ENCODE assay signal across 19 cellular contexts in the genomic region with DNA sequence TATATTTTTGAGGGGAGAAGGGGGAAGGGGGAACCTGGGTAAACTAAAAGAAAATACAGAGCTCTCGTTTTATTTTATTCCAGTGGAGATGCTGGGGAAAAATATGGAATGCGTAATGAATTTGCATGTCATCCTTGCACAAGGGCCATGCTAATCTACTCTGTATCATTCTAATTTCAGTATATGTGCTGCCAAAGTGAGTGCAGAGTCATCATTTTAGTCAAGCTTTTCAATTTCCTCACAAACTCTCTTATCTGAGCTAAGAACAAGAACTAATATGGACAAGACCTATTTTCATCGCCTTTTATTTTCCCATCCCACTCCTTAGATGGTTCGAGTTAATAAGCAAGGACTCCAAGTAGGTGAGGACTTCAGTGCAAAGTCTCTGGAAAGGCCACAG. TPM values are rescaled to one million over a fixed set of nuclear protein-coding genes. Genes with fewer than 3 reads are reported as not detected.
"Had no signal": no experiment of that assay in that cellular context is flagged by ENCODE, and none has a peak within 500 bp of the region (broad histone marks: within the 10 kb centered on the region; RNA-seq: fewer than 3 reads in every experiment).

No MANE protein-coding gene starts in this region.

- H3K27me3 ChIP-seq: esophagus squamous epithelium, uterus had no signal

- H3K4me3 ChIP-seq: esophagus squamous epithelium, heart right ventricle, lung, uterus had no signal

- H3K27ac ChIP-seq: foreskin keratinocyte, uterus had no signal

- DNase-seq: activated CD4-positive, alpha-beta T cell treated with anti-CD3 and anti-CD28 coated beads, Interleukin-2, amount 10 ng/mL, durations not matched to agents 7 days and 5 days; activated CD4-positive, CD25-positive, alpha-beta regulatory T cell; activated CD8-positive, alpha-beta memory T cell treated with anti-CD3 and anti-CD28 coated beads for 24 hours; activated naive CD4-positive, alpha-beta T cell treated with anti-CD3 and anti-CD28 coated beads, Interleukin-2, amount 50 U/mL, for 16 hours; amniotic stem cell; cerebellar nuclear complex; esophagus squamous epithelium; foreskin keratinocyte; heart right ventricle; islet precursor cell; naive thymus-derived CD4-positive, alpha-beta T cell; retina; stimulated activated CD4-positive, alpha-beta T cell treated with anti-CD3 and anti-CD28 coated beads, Interleukin-2, amount 100 ng/mL, for 24 hours; stimulated activated naive B cell treated with anti-CD40 and anti-IgM and Interleukin-4, amounts not matched to agents 10 μg/mL and 1 μg/mL and 100 μg/mL, for 72 hours; uterus had no signal

- H3K9me3 ChIP-seq: esophagus squamous epithelium, heart right ventricle, uterus had no signal

- H3K4me1 ChIP-seq: esophagus squamous epithelium, foreskin keratinocyte, uterus had no signal

- H3K36me3 ChIP-seq: esophagus squamous epithelium, heart right ventricle, uterus had no signal

RNA-seq across cellular contexts. Expression of a gene that starts 13.2 kb away (rescaled TPM):
- total RNA-seq: activated T-helper 2 cell treated with anti-CD3 and anti-CD28 coated beads, Interferon-gamma antibody, Interleukin-2, Interleukin-4, amounts not matched to agents 10 μg/mL and 5 μg/mL and 100 μg/mL, durations not matched to agents 14 hours and 24 hours and 36 hours; foreskin keratinocyte had no signal

RNA-seq across cellular contexts. Expression of a gene that starts 13.2 kb away (rescaled TPM):
- total RNA-seq: activated CD4-positive, alpha-beta T cell treated with anti-CD3 and anti-CD28 coated beads, Interleukin-2, amount 10 ng/mL, durations not matched to agents 7 days and 5 days; dermis microvascular lymphatic vessel endothelial cell; foreskin keratinocyte; T-helper 2 cell treated with Interferon-gamma antibody and Interleukin-4, amounts not matched to agents 100 ng/mL and 5 ng/mL, for 36 hours had no signal
